Comparison of ENCODE assay signal across 1 cellular context in the genomic region with DNA sequence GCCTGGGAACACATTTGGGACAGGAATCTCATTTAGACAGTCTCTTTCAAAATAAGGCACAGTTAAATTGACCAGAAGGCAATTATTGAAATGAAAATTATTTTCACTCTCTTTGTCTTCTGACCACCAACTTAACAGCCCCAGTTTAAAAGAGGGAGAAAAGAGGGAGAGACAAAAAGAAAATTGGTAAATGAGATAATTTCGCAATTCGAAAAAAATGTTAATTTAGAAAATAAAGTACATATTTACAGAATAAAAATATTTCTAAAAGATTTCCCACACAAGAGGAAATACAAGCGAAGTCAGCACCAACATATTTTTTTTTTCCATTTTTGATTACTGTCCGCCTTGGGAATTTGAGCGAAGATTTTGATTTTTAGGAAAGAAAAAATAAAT.
TF ChIP-seq lines count a peak whose summit lies in the region.

No MANE protein-coding gene starts in this region.

TF ChIP-seq in HepG2, 621 proteins besides CTCF, POLR2A, EP300 and RAD21:
- peak; percentile 99 for TF ChIP-seq CBX2 (IDR thresholded peaks at IDR 0.05; ENCODE audit: low read depth, low read length)
- no peak; the same call in 1 of the 2 replicates for TF ChIP-seq CBX2 (CRISPR knock-in tag; IDR thresholded peaks at IDR 0.05; ENCODE audit: low read depth)
- TF ChIP-seq, protein P1, sequence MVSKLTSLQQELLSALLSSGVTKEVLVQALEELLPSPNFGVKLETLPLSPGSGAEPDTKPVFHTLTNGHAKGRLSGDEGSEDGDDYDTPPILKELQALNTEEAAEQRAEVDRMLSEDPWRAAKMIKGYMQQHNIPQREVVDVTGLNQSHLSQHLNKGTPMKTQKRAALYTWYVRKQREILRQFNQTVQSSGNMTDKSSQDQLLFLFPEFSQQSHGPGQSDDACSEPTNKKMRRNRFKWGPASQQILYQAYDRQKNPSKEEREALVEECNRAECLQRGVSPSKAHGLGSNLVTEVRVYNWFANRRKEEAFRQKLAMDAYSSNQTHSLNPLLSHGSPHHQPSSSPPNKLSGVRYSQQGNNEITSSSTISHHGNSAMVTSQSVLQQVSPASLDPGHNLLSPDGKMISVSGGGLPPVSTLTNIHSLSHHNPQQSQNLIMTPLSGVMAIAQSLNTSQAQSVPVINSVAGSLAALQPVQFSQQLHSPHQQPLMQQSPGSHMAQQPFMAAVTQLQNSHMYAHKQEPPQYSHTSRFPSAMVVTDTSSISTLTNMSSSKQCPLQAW (CRISPR knock-in tag; IDR thresholded peaks at IDR 0.05), result no peak
- TF ChIP-seq ZFP36 (IDR thresholded peaks at IDR 0.05; ENCODE audit: borderline replicate concordance, low read depth, low read length, partially characterized antibody), result peak; percentile 13
- 0 out of 2 replicates have a peak, but pooled peaks have one; percentile 5 for TF ChIP-seq CEBPB (IDR thresholded peaks at IDR 0.05; ENCODE audit: borderline replicate concordance, low read depth, low read length)
- TF ChIP-seq AGO1 (IDR thresholded peaks at IDR 0.05; ENCODE audit: low read depth, low read length, poor library complexity, severe bottlenecking), result no peak
- no peak for TF ChIP-seq ZNF570 (CRISPR knock-in tag; IDR thresholded peaks at IDR 0.05; ENCODE audit: borderline replicate concordance)
